ENCODE assay signal across 10 cellular contexts in genomic region chr15:31397851-31398661, GRCh38.
DNase-seq lines count a peak whose midpoint lies in the region; FAIRE-seq and TF ChIP-seq lines count a peak whose summit lies in the region.
"Had no signal": no experiment of that assay in that cellular context is flagged by ENCODE, and none has a peak within 500 bp of the region (broad histone marks: within the 10 kb centered on the region; RNA-seq: fewer than 3 reads in every experiment).

No MANE protein-coding gene starts in this region.

- peak overlapping the region; percentile 20 for H2AK5ac ChIP-seq in neuronal stem cell (ENCODE audit: low read depth, low read length)

- peaks cover 32 to 37% of the 10 kb centered on the region in 2 donors for H3K4me1 ChIP-seq in duodenal mucosa (ENCODE audit: control insufficient read depth in 1 of 2, insufficient read depth in 2 of 2, low read length in 2 of 2)
- peaks cover 0 to 14% of the 10 kb centered on the region in 2 donors for H3K4me1 ChIP-seq in neuronal stem cell (ENCODE audit: control insufficient read depth in 2 of 2, insufficient read depth in 1 of 2, low read depth in 1 of 2, low read length in 2 of 2)

- H3K4ac ChIP-seq in neuronal stem cell (ENCODE audit: low read length), result no peak overlapping the region

- H3K9me3 ChIP-seq in duodenal mucosa (ENCODE audit: control insufficient read depth in 1 of 2, low read length in 2 of 2) (no peaks in the 10 kb centered on the region), neuronal stem cell (replicated peaks in 1 of 2; ENCODE audit: control insufficient read depth in 2 of 2, insufficient read depth in 1 of 2, low read depth in 1 of 2, low read length in 2 of 2) (no peaks in the 10 kb centered on the region)

- H3K79me1 ChIP-seq in neuronal stem cell (ENCODE audit: low read depth, low read length), result no peaks in the 10 kb centered on the region

- H3K9ac ChIP-seq in duodenal mucosa (ENCODE audit: low read depth in 1 of 2, low read length in 2 of 2), result peak overlapping the region; percentile 44 to 51
- H3K9ac ChIP-seq in neuronal stem cell (ENCODE audit: low read depth, low read length, poor library complexity), result no peak overlapping the region

- H4K91ac ChIP-seq in neuronal stem cell (ENCODE audit: low read depth, low read length, poor library complexity), result peak overlapping the region; percentile 16

- H4K8ac ChIP-seq in neuronal stem cell (ENCODE audit: low read depth, low read length), result no peak overlapping the region

- peak overlapping the region; percentile 23 for H2AFZ ChIP-seq in neuronal stem cell (ENCODE audit: low read length)

- H3K36me3 ChIP-seq in duodenal mucosa (ENCODE audit: control insufficient read depth in 1 of 2, insufficient read depth in 2 of 2, low read length in 2 of 2), result no peaks in the 10 kb centered on the region
- no peaks in the 10 kb centered on the region for H3K36me3 ChIP-seq in neuronal stem cell (replicated peaks in 1 of 2; ENCODE audit: control insufficient read depth in 2 of 2, insufficient read depth in 2 of 2, low read length in 2 of 2)

- no peak overlapping the region for H3K4me3 ChIP-seq in duodenal mucosa (ENCODE audit: low read depth in 1 of 2, low read length in 2 of 2)
- no peak overlapping the region for H3K4me3 ChIP-seq in neuronal stem cell (ENCODE audit: low read length in 2 of 2)
- no peak overlapping the region for H3K4me3 ChIP-seq in foreskin fibroblast (ENCODE audit: low read depth in 1 of 2, low read length in 2 of 2)

- H2BK120ac ChIP-seq in neuronal stem cell (ENCODE audit: low read depth, low read length), result no peak overlapping the region

- no peaks in the 10 kb centered on the region for H3K27me3 ChIP-seq in duodenal mucosa (ENCODE audit: control insufficient read depth in 1 of 2, insufficient read depth in 2 of 2, low read length in 2 of 2)
- H3K27me3 ChIP-seq in neuronal stem cell (ENCODE audit: control insufficient read depth in 3 of 3, insufficient read depth in 3 of 3, low read depth in 1 of 3, low read length in 3 of 3), result peaks cover 7 to 39% (median 10%) of the 10 kb centered on the region in 3 experiments

- peak overlapping the region; percentile 12 for H2BK12ac ChIP-seq in neuronal stem cell (ENCODE audit: low read length)

- no peak overlapping the region for H3K27ac ChIP-seq in duodenal mucosa (ENCODE audit: low read depth, low read length)
- no peak overlapping the region for H3K27ac ChIP-seq in neuronal stem cell (replicated peaks; ENCODE audit: low read length)

- H3K4me2 ChIP-seq in neuronal stem cell (ENCODE audit: insufficient read depth, low read length, poor library complexity, severe bottlenecking), result no peak overlapping the region

- H3K14ac ChIP-seq in neuronal stem cell (ENCODE audit: low read length), result no peak overlapping the region

- H2BK5ac ChIP-seq in neuronal stem cell (ENCODE audit: low read length), result no peak overlapping the region

- no peak for TF ChIP-seq CTCF in foreskin fibroblast (IDR thresholded peaks at IDR 0.05; ENCODE audit: low read depth, low read length)

- H2BK15ac ChIP-seq in neuronal stem cell (ENCODE audit: low read length), result peak overlapping the region; percentile 53

- peak overlapping the region; percentile 73 for H3K18ac ChIP-seq in neuronal stem cell (ENCODE audit: low read length)

- H3K23ac ChIP-seq in neuronal stem cell (ENCODE audit: low read depth, low read length, poor library complexity), result no peak overlapping the region

- no peak for FAIRE-seq in HTR-8/SVneo (lab: Jason Lieb, UNC)
- FAIRE-seq: G401.6 had no signal

- DNase-seq in DMS153 treated with DMSO at 0.1 percent for 48 hours (lab: John Stamatoyannopoulos, UW; ENCODE audit: unreplicated experiment) (peak; percentile 25), NCI-H69 (lab: John Stamatoyannopoulos, UW) (peak; percentile 98), neuronal stem cell (ENCODE audit: low spot score) (no peak), foreskin fibroblast (no peak), HTR-8/SVneo (ENCODE audit: insufficient read length, low spot score) (no peak), GDM1 (lab: John Stamatoyannopoulos, UW) (no peak), cerebellar nuclear complex (lab: John Stamatoyannopoulos, UW) (no peak)
- DNase-seq: cortex of kidney had no signal

- WGBS in neuronal stem cell (ENCODE audit: extremely low coverage in 2 of 2, insufficient read length in 2 of 2, insufficient replicate concordance in 1 of 2), 2 donors, result no CpG with 5 or more reads among the region's 21 CpGs

Comparison
In these comparisons a context has a peak if more than half of its experiments do, and no peak if none do; other contexts are left out.
1. DNase-seq: peak in DMS153 treated with DMSO at 0.1 percent for 48 hours (single experiment) and NCI-H69 (single experiment); none in neuronal stem cell (single experiment), foreskin fibroblast (0 of 2), HTR-8/SVneo (single experiment), GDM1 (single experiment) and cerebellar nuclear complex (0 of 2).